ENCODE assay signal across 12 cellular contexts in genomic region chr3:58594117-58594516, GRCh38. TPM values are rescaled to one million over a fixed set of nuclear protein-coding genes. Genes with fewer than 3 reads are reported as not detected.
"Had no signal": no experiment of that assay in that cellular context is flagged by ENCODE, and none has a peak within 500 bp of the region (broad histone marks: within the 10 kb centered on the region; RNA-seq: fewer than 3 reads in every experiment).

No MANE protein-coding gene starts in this region.

- H3K9ac ChIP-seq: GM23248 had no signal

- FAIRE-seq: H1, H54 had no signal

- H2AFZ ChIP-seq: GM23248, GM23338 had no signal

- ATAC-seq: GM23338, HCT116 had no signal

- H3K4me2 ChIP-seq: GM23338 had no signal

- H3K27ac ChIP-seq: GM23248 had no signal

- H3K36me3 ChIP-seq: HAP-1 had no signal

- H3K9me3 ChIP-seq: HAP-1 had no signal

- H3K4me3 ChIP-seq: GM23248, GM23338, HAP-1 had no signal

- DNase-seq: GM23248, GOT3, H7, H9, HCEC 1CT, HFFc6 had no signal

RNA-seq across cellular contexts. Expression of gene FAM107A, which starts 16.9 kb away (rescaled TPM):
- total RNA-seq: H4 had no signal
